In the genomic region with DNA sequence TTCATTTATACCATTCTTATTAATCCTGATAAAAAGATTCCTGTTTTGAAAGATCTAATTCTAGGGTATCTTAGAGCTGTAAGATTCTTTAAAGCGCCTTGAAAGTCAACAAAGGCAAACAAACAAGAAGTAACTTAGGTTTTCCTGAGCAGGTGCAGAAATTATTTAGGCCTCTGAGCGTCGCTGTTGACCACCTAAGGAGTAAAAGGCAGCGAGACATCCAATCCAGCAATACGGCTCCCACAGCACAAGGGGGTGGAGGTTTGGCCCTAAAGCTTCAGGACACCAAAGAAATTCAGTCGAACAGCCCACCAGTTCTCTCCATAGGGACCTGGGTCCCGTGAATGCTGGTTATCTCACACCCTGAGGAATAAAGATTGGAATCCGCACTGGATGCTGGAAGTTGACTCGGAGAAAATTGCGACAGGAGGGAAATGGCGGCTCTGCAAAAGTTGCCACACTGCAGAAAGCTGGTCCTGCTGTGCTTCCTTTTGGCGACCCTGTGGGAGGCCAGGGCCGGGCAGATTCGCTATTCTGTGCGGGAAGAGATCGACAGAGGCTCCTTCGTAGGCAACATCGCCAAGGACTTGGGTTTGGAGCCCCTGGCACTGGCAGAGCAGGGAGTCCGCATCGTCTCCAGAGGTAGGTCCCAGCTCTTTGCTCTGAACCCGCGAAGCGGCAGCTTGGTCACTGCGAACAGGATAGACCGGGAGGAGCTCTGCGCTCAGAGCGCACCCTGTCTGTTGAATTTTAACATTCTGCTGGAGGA, we compare ENCODE assay signal across 10 cellular contexts. TPM values are rescaled to one million over a fixed set of nuclear protein-coding genes. Genes with fewer than 3 reads are reported as not detected.
DNase-seq lines count a peak whose midpoint lies in the region; ATAC-seq and TF ChIP-seq lines count a peak whose summit lies in the region.
"Had no signal": no experiment of that assay in that cellular context is flagged by ENCODE, and none has a peak within 500 bp of the region (broad histone marks: within the 10 kb centered on the region; RNA-seq: fewer than 3 reads in every experiment).

A gene (plus strand): TSS at position 223 of the 769 bp plus-strand sequence.

- peaks cover 0 to 18% (median 0%) of the 10 kb centered on the region in 3 donors for H3K9me3 ChIP-seq in gastrocnemius medialis

- ATAC-seq in gastrocnemius medialis (peak; percentile 45 to 66), HG03439 (IDR thresholded peaks at IDR 0.05; ENCODE audit: unreplicated experiment) (no peak)

- peak within 1 kb of the TSS; percentile 57 for H3K4me3 ChIP-seq in fibroblast of the aortic adventitia (ENCODE audit: low read depth, low read length)
- peak within 1 kb of the TSS; percentile 12 to 58 (median 48) for H3K4me3 ChIP-seq in gastrocnemius medialis

- H3K36me3 ChIP-seq in gastrocnemius medialis, result no peaks in the 10 kb centered on the region

- H3K27ac ChIP-seq in gastrocnemius medialis, result peak within 1 kb of the TSS; percentile 30 to 77 (median 70)

- intact Hi-C loops in gastrocnemius medialis (cut with DNase I; ENCODE audit: low total_unique reads), result no loop called here

- no peaks in the 10 kb centered on the region for H3K4me1 ChIP-seq in gastrocnemius medialis

- H3K27me3 ChIP-seq in gastrocnemius medialis, result peaks cover under 1 to 11% (median 10%) of the 10 kb centered on the region in 3 donors

- in situ Hi-C loops in gastrocnemius medialis (cut with MboI; ENCODE audit: low sequenced_read_pairs in 4 of 4), result no loop called here

- no peak for TF ChIP-seq POLR2A in gastrocnemius medialis (IDR thresholded peaks at IDR 0.05)

- TF ChIP-seq CTCF in GM12873 (IDR thresholded peaks at IDR 0.05; ENCODE audit: insufficient read depth, low read depth, low read length, missing control alignments) (peak; percentile 50), fibroblast of the aortic adventitia (IDR thresholded peaks at IDR 0.05; ENCODE audit: insufficient read depth, low read length) (peak; percentile 55), gastrocnemius medialis (IDR thresholded peaks at IDR 0.05 in 4 of 5, conservative IDR thresholded peaks at IDR 0.05 in 1 of 5) (peak; percentile 40 to 64 (median 60))

- DNase-seq in OCI-M1 (lab: John Stamatoyannopoulos, UW) (peak; percentile 24), fibroblast of the aortic adventitia (ENCODE audit: low read depth) (peak; percentile 68), gastrocnemius medialis (no peak), middle frontal gyrus (ENCODE audit: extremely low spot score, low spot score) (no peak)
- DNase-seq in stimulated activated CD4-positive, alpha-beta T cell treated with anti-CD3 and anti-CD28 coated beads, Interleukin-2, amount 100 ng/mL, for 48 hours, result no peak
- no peak for DNase-seq in activated CD4-positive, alpha-beta T cell treated with anti-CD3 and anti-CD28 coated beads, Interleukin-2, amount 50 U/mL, for 48 hours
- DNase-seq: amniotic stem cell; stimulated activated CD4-positive, alpha-beta T cell treated with anti-CD3 and anti-CD28 coated beads, Interleukin-4, amount 100 ng/mL, for 24 hours had no signal

RNA-seq across cellular contexts. Expression of the gene that starts here (rescaled TPM):
- total RNA-seq in fibroblast of the aortic adventitia (ENCODE audit: low replicate concordance) (2.5 and 3.9 TPM in 2 replicates), gastrocnemius medialis (1 to 10 TPM in 2 of 4 donors, under 1 TPM in 2; 0.66 to 1.5 (median 1.2) TPM)

Comparison
In these comparisons a context has a peak if more than half of its experiments do, and no peak if none do; other contexts are left out.
1. DNase-seq: peak in OCI-M1 (single experiment) and fibroblast of the aortic adventitia (single experiment); none in gastrocnemius medialis (0 of 2), middle frontal gyrus (single experiment), stimulated activated CD4-positive, alpha-beta T cell treated with anti-CD3 and anti-CD28 coated beads, Interleukin-2, amount 100 ng/mL, for 48 hours (0 of 2) and activated CD4-positive, alpha-beta T cell treated with anti-CD3 and anti-CD28 coated beads, Interleukin-2, amount 50 U/mL, for 48 hours (0 of 2).
2. Peak in every context shown above with its lines, with median percentiles within 50 percentile points of each other: CTCF ChIP-seq.